Comparison of ENCODE assay signal across 2 cellular contexts in the genomic region with DNA sequence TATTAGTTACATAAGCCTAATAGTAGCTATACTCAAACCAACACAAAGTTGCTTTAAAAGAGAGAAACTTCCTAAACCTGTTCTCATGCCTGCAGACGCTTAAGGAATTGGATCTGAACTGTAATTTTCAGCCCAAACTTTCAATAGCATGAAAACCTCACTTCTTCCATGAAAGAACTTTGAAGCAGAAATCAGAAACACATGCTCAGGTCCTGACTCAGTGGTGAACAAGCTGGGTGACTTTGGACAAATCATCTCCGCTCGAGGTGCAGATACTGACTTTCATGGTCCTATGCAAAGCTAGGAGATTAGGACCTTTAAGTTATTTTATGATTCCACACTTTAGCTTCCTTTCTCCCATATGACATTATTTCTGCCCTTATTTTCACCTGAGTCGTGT.
A peak's percentile ranks its signal among the peaks of the same experiment; 100 is the strongest.
TF ChIP-seq lines count a peak whose summit lies in the region.

No MANE protein-coding gene starts in this region.

TF ChIP-seq in SK-N-SH, 30 proteins besides CTCF, POLR2A, EP300 and RAD21:
- peak; percentile 63 for TF ChIP-seq TCF12 (IDR thresholded peaks at IDR 0.05)
- no peak for TF ChIP-seq NFIC (IDR thresholded peaks at IDR 0.05; ENCODE audit: borderline replicate concordance)
- TF ChIP-seq FOSL2 (IDR thresholded peaks at IDR 0.05; ENCODE audit: borderline replicate concordance, low read depth), result peak; percentile 25; the same call in 1 of the 2 replicates
- TF ChIP-seq, protein P1, sequence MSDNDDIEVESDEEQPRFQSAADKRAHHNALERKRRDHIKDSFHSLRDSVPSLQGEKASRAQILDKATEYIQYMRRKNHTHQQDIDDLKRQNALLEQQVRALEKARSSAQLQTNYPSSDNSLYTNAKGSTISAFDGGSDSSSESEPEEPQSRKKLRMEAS (IDR thresholded peaks at IDR 0.05; ENCODE audit: low read depth), result peak; percentile 50
- TF ChIP-seq TAF1 (IDR thresholded peaks at IDR 0.05; ENCODE audit: borderline replicate concordance, low read depth, low read length), result no peak
TF ChIP-seq in SK-N-SH: peak in this region for 3.

TF ChIP-seq in H1, 55 proteins besides CTCF, POLR2A, EP300 and RAD21:
- TF ChIP-seq CHD2 (IDR thresholded peaks at IDR 0.05; ENCODE audit: low read length) (no peak), RBBP5 (IDR thresholded peaks at IDR 0.05; ENCODE audit: borderline replicate concordance, low read depth, low read length) (no peak), ZNF274 (IDR thresholded peaks at IDR 0.05; ENCODE audit: borderline replicate concordance, extremely low read depth, low read length) (no peak), JUND (IDR thresholded peaks at IDR 0.05; ENCODE audit: low read length) (no peak), HDAC2 (IDR thresholded peaks at IDR 0.05; ENCODE audit: borderline replicate concordance in 1 of 2, low read depth in 2 of 2, low read length in 2 of 2) (no peak), ASH2L (IDR thresholded peaks at IDR 0.05; ENCODE audit: low read length) (no peak), HDAC6 (IDR thresholded peaks at IDR 0.05; ENCODE audit: low read depth, low read length) (no peak), CHD1 (IDR thresholded peaks at IDR 0.05; ENCODE audit: low read depth, low read length) (no peak), EGR1 (IDR thresholded peaks at IDR 0.05; ENCODE audit: borderline replicate concordance, low read depth, low read length) (no peak), PHF8 (conservative IDR thresholded peaks at IDR 0.05; ENCODE audit: low read depth, low read length) (no peak), JUN (IDR thresholded peaks at IDR 0.05; ENCODE audit: low read depth, low read length) (no peak), SP4 (IDR thresholded peaks at IDR 0.05; ENCODE audit: low read length) (no peak), BACH1 (IDR thresholded peaks at IDR 0.05; ENCODE audit: low read length) (no peak), NRF1 (IDR thresholded peaks at IDR 0.05; ENCODE audit: low read depth, low read length) (no peak), TAF1 (IDR thresholded peaks at IDR 0.05; ENCODE audit: low read depth, low read length) (no peak), KDM5A (IDR thresholded peaks at IDR 0.05; ENCODE audit: low read length) (no peak)
- TF ChIP-seq, protein P2, sequence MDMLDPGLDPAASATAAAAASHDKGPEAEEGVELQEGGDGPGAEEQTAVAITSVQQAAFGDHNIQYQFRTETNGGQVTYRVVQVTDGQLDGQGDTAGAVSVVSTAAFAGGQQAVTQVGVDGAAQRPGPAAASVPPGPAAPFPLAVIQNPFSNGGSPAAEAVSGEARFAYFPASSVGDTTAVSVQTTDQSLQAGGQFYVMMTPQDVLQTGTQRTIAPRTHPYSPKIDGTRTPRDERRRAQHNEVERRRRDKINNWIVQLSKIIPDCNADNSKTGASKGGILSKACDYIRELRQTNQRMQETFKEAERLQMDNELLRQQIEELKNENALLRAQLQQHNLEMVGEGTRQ (IDR thresholded peaks at IDR 0.05; ENCODE audit: low read length), result no peak
- TF ChIP-seq, protein P1 (IDR thresholded peaks at IDR 0.05), result no peak
TF ChIP-seq in H1: peak in this region for 0.
